8 cellular contexts compared by ENCODE assay signal in genomic region chr12:92145731-92146496, GRCh38. TPM values are rescaled to one million over a fixed set of nuclear protein-coding genes. Genes with fewer than 3 reads are reported as not detected.
DNase-seq lines count a peak whose midpoint lies in the region; ATAC-seq and TF ChIP-seq lines count a peak whose summit lies in the region.

A gene with protein sequence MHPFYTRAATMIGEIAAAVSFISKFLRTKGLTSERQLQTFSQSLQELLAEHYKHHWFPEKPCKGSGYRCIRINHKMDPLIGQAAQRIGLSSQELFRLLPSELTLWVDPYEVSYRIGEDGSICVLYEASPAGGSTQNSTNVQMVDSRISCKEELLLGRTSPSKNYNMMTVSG (minus strand): TSS chr12:92145846. CDS start chr12:92145535, 311 bp downstream.

- H3K36me3 Mint-ChIP-seq in type B pancreatic cell = peaks cover 35% of the 10 kb centered on the region

- H3K4me3 Mint-ChIP-seq in type B pancreatic cell = peak within 1 kb of the TSS; percentile 97

- peak; percentile 67 for ATAC-seq in HG02870 (IDR thresholded peaks at IDR 0.05; ENCODE audit: unreplicated experiment)
- ATAC-seq in heart left ventricle = peak; percentile 89 to 93 (median 90)

- no peaks in the 10 kb centered on the region for H3K9me3 ChIP-seq in heart left ventricle

- H3K36me3 ChIP-seq in heart left ventricle = peaks cover 0 to 29% (median 20%) of the 10 kb centered on the region in 9 donors

- intact Hi-C loops in T-helper 1 cell treated with Interleukin-12 subunit alpha and Interleukin-12 subunit beta and Interleukin-4 antibody, amounts not matched to agents 30 ng/mL and 1 ng/mL, for 36 hours (cut with micrococcal nuclease) = loop anchor here (1.0 to 10.0 kb wide), 16 partner anchors 9 to 1429 kb away; partner anchors contain the start of genes EEA1 and SOCS2
- intact Hi-C loops in heart left ventricle (cut with DNase I) = loop anchor here in 8 of 10 donors (1.0 to 10.0 kb wide), 21 partner anchors 71 to 764 kb away; no protein-coding TSS in a partner anchor

- in situ Hi-C loops in GM13976 (cut with MboI; ENCODE audit: low sequenced_read_pairs, unreplicated experiment) = loop anchor here (5.0 to 25.0 kb wide), 5 partner anchors 259 to 759 kb away; no protein-coding TSS in a partner anchor

- peaks cover 24% of the 10 kb centered on the region for H3K4me1 Mint-ChIP-seq in type B pancreatic cell (ENCODE audit: unreplicated experiment)

- H3K27ac ChIP-seq in heart left ventricle = peak within 1 kb of the TSS; percentile 92 to 100 (median 98)

- H3K27me3 Mint-ChIP-seq in type B pancreatic cell = no peaks in the 10 kb centered on the region

- H3K4me1 ChIP-seq in heart left ventricle = peaks cover 0 to 35% (median 4%) of the 10 kb centered on the region in 12 donors

- peak within 1 kb of the TSS; percentile 97 for H3K27ac Mint-ChIP-seq in type B pancreatic cell

- TF ChIP-seq POLR2A in heart left ventricle (IDR thresholded peaks at IDR 0.05) = peak; percentile 95 to 99

- 0 to 1% (median 0%) methylated on average over 53 to 61 of the region's 61 CpGs for WGBS in heart left ventricle, 4 donors

- no peaks in the 10 kb centered on the region for H3K27me3 ChIP-seq in heart left ventricle

- TF ChIP-seq CTCF in GM13976 (IDR thresholded peaks at IDR 0.05; ENCODE audit: borderline replicate concordance, control extremely low read depth, extremely low read depth, insufficient read depth, missing control alignments) = no peak
- peak in 1 of 12 donors; percentile 7 for TF ChIP-seq CTCF in heart left ventricle (IDR thresholded peaks at IDR 0.05)
- peak; percentile 38 for TF ChIP-seq CTCF in type B pancreatic cell (conservative IDR thresholded peaks at IDR 0.05)

- peak within 1 kb of the TSS; percentile 76 to 96 (median 92) for H3K4me3 ChIP-seq in heart left ventricle

- H3K9me3 Mint-ChIP-seq in type B pancreatic cell = no peaks in the 10 kb centered on the region

- DNase-seq in GM13976 (ENCODE audit: low spot score) = peak; percentile 96
- peak; percentile 98 for DNase-seq in NCI-H146 treated with DMSO at 0.1 percent for 48 hours (lab: John Stamatoyannopoulos, UW; ENCODE audit: unreplicated experiment)
- DNase-seq in amniotic epithelial cell (ENCODE audit: low read depth) = peak; percentile 100
- peak; percentile 98 to 99 (median 99) for DNase-seq in heart left ventricle
- DNase-seq in pons (ENCODE audit: low spot score) = peak; percentile 100
- DNase-seq in type B pancreatic cell (ENCODE audit: extremely low spot score, unreplicated experiment) = peak; percentile 99

RNA-seq across cellular contexts. Expression of the gene that starts here (rescaled TPM):
- 189 and 200 TPM in 2 replicates for total RNA-seq in T-helper 1 cell treated with Interleukin-12 subunit alpha and Interleukin-12 subunit beta and Interleukin-4 antibody, amounts not matched to agents 30 ng/mL and 1 ng/mL, for 36 hours
- total RNA-seq in heart left ventricle (100 to 1,000 TPM in 1 of 9 donors, 10 to 100 TPM in 8; 20.5 to 120 (median 58.3) TPM), type B pancreatic cell (ENCODE audit: low replicate concordance) (111 and 116 TPM in 2 replicates)
- polyA plus RNA-seq in heart left ventricle = 10 to 100 TPM; 23.5 to 25.1 TPM

Comparison
In these comparisons a context has a peak if more than half of its experiments do, and no peak if none do; other contexts are left out.
1. Peak in every context shown above with its lines: DNase-seq, ATAC-seq, H3K4me3 ChIP-seq and H3K27ac ChIP-seq.